ENCODE assay signal across 1 cellular context in genomic region chr11:8930456-8931175, GRCh38.
TF ChIP-seq lines count a peak whose summit lies in the region.

No MANE protein-coding gene starts in this region.

TF ChIP-seq in H1, 55 proteins besides CTCF, POLR2A, EP300 and RAD21:
- TF ChIP-seq EGR1 (IDR thresholded peaks at IDR 0.05; ENCODE audit: borderline replicate concordance, low read depth, low read length) (no peak), POU5F1 (IDR thresholded peaks at IDR 0.05; ENCODE audit: low read depth, low read length) (no peak), CBX8 (IDR thresholded peaks at IDR 0.05; ENCODE audit: borderline replicate concordance, low read depth, low read length) (no peak), TEAD4 (IDR thresholded peaks at IDR 0.05; ENCODE audit: low read depth, low read length) (no peak), SAP30 (IDR thresholded peaks at IDR 0.05; ENCODE audit: insufficient read depth, insufficient replicate concordance, low read length) (no peak), EZH2 (IDR thresholded peaks at IDR 0.05; ENCODE audit: low read depth, low read length, severe bottlenecking) (no peak), BRCA1 (IDR thresholded peaks at IDR 0.05; ENCODE audit: low read depth, low read length) (no peak), CEBPB (IDR thresholded peaks at IDR 0.05; ENCODE audit: low read depth, low read length) (no peak), NANOG (IDR thresholded peaks at IDR 0.05; ENCODE audit: insufficient read depth, low read depth, low read length, poor library complexity, severe bottlenecking) (no peak), SIN3A (conservative IDR thresholded peaks at IDR 0.05 in 1 of 2, IDR thresholded peaks at IDR 0.05 in 1 of 2; ENCODE audit: low read depth in 1 of 2, low read length in 2 of 2) (no peak), JUND (IDR thresholded peaks at IDR 0.05; ENCODE audit: low read length) (no peak), CHD2 (IDR thresholded peaks at IDR 0.05; ENCODE audit: low read length) (no peak), HDAC2 (IDR thresholded peaks at IDR 0.05; ENCODE audit: borderline replicate concordance in 1 of 2, low read depth in 2 of 2, low read length in 2 of 2) (no peak), GTF2F1 (IDR thresholded peaks at IDR 0.05; ENCODE audit: borderline replicate concordance, low read depth, low read length) (no peak)
